In genomic region chr5:40813698-40814281, GRCh38 we compare ENCODE assay signal across 23 cellular contexts. TPM values are rescaled to one million over a fixed set of nuclear protein-coding genes. Genes with fewer than 3 reads are reported as not detected.
A peak's percentile ranks its signal among the peaks of the same experiment; 100 is the strongest.
DNase-seq lines count a peak whose midpoint lies in the region; ATAC-seq and TF ChIP-seq lines count a peak whose summit lies in the region.
"Had no signal": no experiment of that assay in that cellular context is flagged by ENCODE, and none has a peak within 500 bp of the region (broad histone marks: within the 10 kb centered on the region; RNA-seq: fewer than 3 reads in every experiment).

No MANE protein-coding gene starts in this region.

- peak overlapping the region; percentile 35 for H3K27ac Mint-ChIP-seq in activated naive CD4-positive, alpha-beta T cell treated with anti-CD3 and anti-CD28 coated beads for 36 hours
- no peak overlapping the region for H3K27ac Mint-ChIP-seq in activated naive CD4-positive, alpha-beta T cell treated with anti-CD3 and anti-CD28 coated beads, Interleukin-2, amount 10 ng/mL, durations not matched to agents 7 days and 5 days
- peak overlapping the region; percentile 87 for H3K27ac Mint-ChIP-seq in activated T-cell treated with anti-CD3 and anti-CD28 coated beads, Interleukin-2, amount 50 U/mL, for 72 hours
- H3K27ac Mint-ChIP-seq: CD4-positive, CD25-positive, alpha-beta regulatory T cell; stimulated activated naive B cell treated with anti-CD40 and anti-IgM and Interleukin-4, amounts not matched to agents 10 μg/mL and 1 μg/mL and 100 μg/mL, for 72 hours had no signal

- no peaks in the 10 kb centered on the region for H3K27me3 ChIP-seq in HAP-1 (ENCODE audit: low read depth)
- H3K27me3 ChIP-seq: spleen, transverse colon had no signal

- no peak overlapping the region for H3K4me3 Mint-ChIP-seq in activated naive CD4-positive, alpha-beta T cell treated with anti-CD3 and anti-CD28 coated beads for 36 hours
- H3K4me3 Mint-ChIP-seq in activated naive CD4-positive, alpha-beta T cell treated with anti-CD3 and anti-CD28 coated beads, Interleukin-2, amount 10 ng/mL, durations not matched to agents 7 days and 5 days = no peak overlapping the region
- peak overlapping the region; percentile 65 to 75 for H3K4me3 Mint-ChIP-seq in activated T-cell treated with anti-CD3 and anti-CD28 coated beads, Interleukin-2, amount 50 U/mL, for 72 hours
- H3K4me3 Mint-ChIP-seq: CD4-positive, CD25-positive, alpha-beta regulatory T cell; IgD-negative memory B cell; stimulated activated naive B cell treated with anti-CD40 and anti-IgM and Interleukin-4, amounts not matched to agents 10 μg/mL and 1 μg/mL and 100 μg/mL, for 72 hours had no signal

- no peaks in the 10 kb centered on the region for H3K27me3 Mint-ChIP-seq in activated naive CD4-positive, alpha-beta T cell treated with anti-CD3 and anti-CD28 coated beads for 36 hours (ENCODE audit: low read depth)
- H3K27me3 Mint-ChIP-seq in activated naive CD4-positive, alpha-beta T cell treated with anti-CD3 and anti-CD28 coated beads, Interleukin-2, amount 10 ng/mL, durations not matched to agents 7 days and 5 days = no peaks in the 10 kb centered on the region
- H3K27me3 Mint-ChIP-seq in activated T-cell treated with anti-CD3 and anti-CD28 coated beads, Interleukin-2, amount 50 U/mL, for 72 hours (ENCODE audit: low read depth) = no peaks in the 10 kb centered on the region
- H3K27me3 Mint-ChIP-seq: CD4-positive, CD25-positive, alpha-beta regulatory T cell; IgD-negative memory B cell; stimulated activated naive B cell treated with anti-CD40 and anti-IgM and Interleukin-4, amounts not matched to agents 10 μg/mL and 1 μg/mL and 100 μg/mL, for 72 hours had no signal

- no peaks in the 10 kb centered on the region for H3K36me3 ChIP-seq in HAP-1 (replicated peaks)
- H3K36me3 ChIP-seq: spleen, transverse colon had no signal

- DNase-seq in activated naive CD4-positive, alpha-beta T cell treated with anti-CD3 and anti-CD28 coated beads for 36 hours = peak; percentile 50
- no peak for DNase-seq in activated naive CD4-positive, alpha-beta T cell treated with anti-CD3 and anti-CD28 coated beads, Interleukin-2, amount 10 ng/mL, durations not matched to agents 7 days and 5 days
- DNase-seq in KBM-7 (peak; percentile 48), HAP-1 (ENCODE audit: low spot score in 2 of 2) (no peak), dedifferentiated amniotic fluid mesenchymal stem cell (ENCODE audit: extremely low spot score) (no peak)
- DNase-seq in activated T-cell treated with anti-CD3 and anti-CD28 coated beads, Interleukin-2, amount 50 U/mL, for 72 hours = peak; percentile 66 to 67
- DNase-seq in stimulated activated CD4-positive, alpha-beta T cell treated with anti-CD3 and anti-CD28 coated beads, Interleukin-4, amount 100 ng/mL, for 24 hours = peak; percentile 51
- DNase-seq: CD4-positive, CD25-positive, alpha-beta regulatory T cell; DMS 273 treated with DMSO at 0.1 percent for 48 hours; effector CD4-positive, alpha-beta T cell; erythroblast; MM.1S; NCI-H146; NCI-H748 treated with DMSO at 0.1 percent for 48 hours; occipital lobe; retina; Right ventricle myocardium superior; spleen; stimulated activated naive B cell treated with anti-CD40 and anti-IgM and Interleukin-4, amounts not matched to agents 10 μg/mL and 1 μg/mL and 100 μg/mL, for 72 hours; transverse colon had no signal

- CTCF ChIA-PET in activated naive CD4-positive, alpha-beta T cell treated with anti-CD3 and anti-CD28 coated beads for 36 hours (lab: Charles Lee) = interaction anchor here (0.5 to 1.2 kb wide), 2 partner anchors 15 to 20 kb away, joined by 3 read pairs; partner anchors contain the start of gene PRKAA1
- CTCF ChIA-PET in activated naive CD4-positive, alpha-beta T cell treated with anti-CD3 and anti-CD28 coated beads, Interleukin-2, amount 10 ng/mL, durations not matched to agents 7 days and 5 days (lab: Charles Lee) = no interaction called here

- no peaks in the 10 kb centered on the region for H3K4me1 ChIP-seq in HAP-1
- H3K4me1 ChIP-seq: spleen, transverse colon had no signal

- ATAC-seq in activated T-cell treated with anti-CD3 and anti-CD28 coated beads, Interleukin-2, amount 50 U/mL, for 72 hours (replicated peaks in 1 of 2) = peak; percentile 94 to 96
- ATAC-seq in SK-N-SH treated with all-trans-retinoic acid at 6 μM for 48 hours = no peak
- ATAC-seq: stimulated activated naive B cell treated with anti-CD40 and anti-IgM and Interleukin-4, amounts not matched to agents 10 μg/mL and 1 μg/mL and 100 μg/mL, for 72 hours had no signal

- H3K9me3 Mint-ChIP-seq in activated naive CD4-positive, alpha-beta T cell treated with anti-CD3 and anti-CD28 coated beads for 36 hours = no peaks in the 10 kb centered on the region
- no peaks in the 10 kb centered on the region for H3K9me3 Mint-ChIP-seq in activated naive CD4-positive, alpha-beta T cell treated with anti-CD3 and anti-CD28 coated beads, Interleukin-2, amount 10 ng/mL, durations not matched to agents 7 days and 5 days
- H3K9me3 Mint-ChIP-seq in activated T-cell treated with anti-CD3 and anti-CD28 coated beads, Interleukin-2, amount 50 U/mL, for 72 hours = no peaks in the 10 kb centered on the region
- H3K9me3 Mint-ChIP-seq: CD4-positive, CD25-positive, alpha-beta regulatory T cell; IgD-negative memory B cell; stimulated activated naive B cell treated with anti-CD40 and anti-IgM and Interleukin-4, amounts not matched to agents 10 μg/mL and 1 μg/mL and 100 μg/mL, for 72 hours had no signal

- intact Hi-C loops in activated naive CD4-positive, alpha-beta T cell treated with anti-CD3 and anti-CD28 coated beads for 36 hours (cut with micrococcal nuclease) = loop anchor here (1.0 kb wide), 1 partner anchor 19 kb away; no protein-coding TSS in a partner anchor

- H3K4me3 ChIP-seq in HAP-1 = no peak overlapping the region
- H3K4me3 ChIP-seq: lung, spleen, transverse colon had no signal

- H3K36me3 Mint-ChIP-seq in activated naive CD4-positive, alpha-beta T cell treated with anti-CD3 and anti-CD28 coated beads for 36 hours (ENCODE audit: low read depth) = no peaks in the 10 kb centered on the region
- H3K36me3 Mint-ChIP-seq in activated naive CD4-positive, alpha-beta T cell treated with anti-CD3 and anti-CD28 coated beads, Interleukin-2, amount 10 ng/mL, durations not matched to agents 7 days and 5 days = no peaks in the 10 kb centered on the region
- H3K36me3 Mint-ChIP-seq in activated T-cell treated with anti-CD3 and anti-CD28 coated beads, Interleukin-2, amount 50 U/mL, for 72 hours (ENCODE audit: insufficient read depth in 2 of 2) = peaks cover 0 to 2% of the 10 kb centered on the region in 2 donors
- H3K36me3 Mint-ChIP-seq: CD4-positive, CD25-positive, alpha-beta regulatory T cell had no signal

- no peaks in the 10 kb centered on the region for H3K9me3 ChIP-seq in HAP-1
- H3K9me3 ChIP-seq: spleen, transverse colon had no signal

- in situ Hi-C loops in KBM-7 (cut with MboI; ENCODE audit: low pct_unique_long_range_greater_than_20kb, low sequenced_read_pairs) (no loop called here), HAP-1 (cut with MboI; ENCODE audit: low sequenced_read_pairs) (no loop called here)

- H3K4me1 Mint-ChIP-seq in activated naive CD4-positive, alpha-beta T cell treated with anti-CD3 and anti-CD28 coated beads for 36 hours (ENCODE audit: low read depth) = peaks cover 7% of the 10 kb centered on the region
- H3K4me1 Mint-ChIP-seq in activated naive CD4-positive, alpha-beta T cell treated with anti-CD3 and anti-CD28 coated beads, Interleukin-2, amount 10 ng/mL, durations not matched to agents 7 days and 5 days = peaks cover 4% of the 10 kb centered on the region
- H3K4me1 Mint-ChIP-seq in activated T-cell treated with anti-CD3 and anti-CD28 coated beads, Interleukin-2, amount 50 U/mL, for 72 hours (ENCODE audit: low read depth) = peaks cover 18% of the 10 kb centered on the region
- H3K4me1 Mint-ChIP-seq: CD4-positive, CD25-positive, alpha-beta regulatory T cell; IgD-negative memory B cell; stimulated activated naive B cell treated with anti-CD40 and anti-IgM and Interleukin-4, amounts not matched to agents 10 μg/mL and 1 μg/mL and 100 μg/mL, for 72 hours had no signal

TF ChIP-seq in SK-N-SH treated with all-trans-retinoic acid at 6 μM for 48 hours, 23 proteins besides CTCF, POLR2A, EP300 and RAD21:
- TF ChIP-seq ISL1 (CRISPR knock-in tag; IDR thresholded peaks at IDR 0.05) (no peak), ARNTL (CRISPR knock-in tag; IDR thresholded peaks at IDR 0.05; ENCODE audit: borderline replicate concordance, low read depth) (no peak), SNAI2 (CRISPR knock-in tag; IDR thresholded peaks at IDR 0.05) (no peak), TOX (CRISPR knock-in tag; IDR thresholded peaks at IDR 0.05; ENCODE audit: borderline replicate concordance) (no peak)

RNA-seq across cellular contexts. Expression of gene PRKAA1, which starts 15.6 kb away (rescaled TPM):
- 10 to 100 TPM; 52.6 to 58.6 TPM for total RNA-seq in activated naive CD4-positive, alpha-beta T cell treated with anti-CD3 and anti-CD28 coated beads for 36 hours
- total RNA-seq in activated T-cell treated with anti-CD3 and anti-CD28 coated beads, Interleukin-2, amount 50 U/mL, for 72 hours = 10 to 100 TPM; 62.7 to 69.1 TPM

RNA-seq across cellular contexts. Expression of gene RPL37, which starts 21.2 kb away (rescaled TPM):
- total RNA-seq in activated naive CD4-positive, alpha-beta T cell treated with anti-CD3 and anti-CD28 coated beads for 36 hours = 1,000 to 10,000 TPM; 2,148 to 2,239 TPM
- 1,000 to 10,000 TPM; 2,016 to 2,043 TPM for total RNA-seq in activated T-cell treated with anti-CD3 and anti-CD28 coated beads, Interleukin-2, amount 50 U/mL, for 72 hours

RNA-seq across cellular contexts. Expression of gene CARD6, which starts 27.4 kb away (rescaled TPM):
- total RNA-seq in activated naive CD4-positive, alpha-beta T cell treated with anti-CD3 and anti-CD28 coated beads for 36 hours = 1 to 10 TPM; 1.3 to 1.4 TPM
- 1 to 10 TPM in 1 of 2 donors, under 1 TPM in 1; 0.76 to 1.2 TPM for total RNA-seq in activated T-cell treated with anti-CD3 and anti-CD28 coated beads, Interleukin-2, amount 50 U/mL, for 72 hours

RNA-seq across cellular contexts. Expression of gene TTC33, which starts 58.0 kb away (rescaled TPM):
- 10 to 100 TPM; 24.4 to 27.4 TPM for total RNA-seq in activated naive CD4-positive, alpha-beta T cell treated with anti-CD3 and anti-CD28 coated beads for 36 hours
- total RNA-seq in activated T-cell treated with anti-CD3 and anti-CD28 coated beads, Interleukin-2, amount 50 U/mL, for 72 hours = 10 to 100 TPM; 29.4 to 33.5 TPM

Comparison
In these comparisons a context has a peak if more than half of its experiments do, and no peak if none do; other contexts are left out.
1. DNase-seq: peak in activated naive CD4-positive, alpha-beta T cell treated with anti-CD3 and anti-CD28 coated beads for 36 hours (single experiment), KBM-7 (single experiment), activated T-cell treated with anti-CD3 and anti-CD28 coated beads, Interleukin-2, amount 50 U/mL, for 72 hours (2 of 2) and stimulated activated CD4-positive, alpha-beta T cell treated with anti-CD3 and anti-CD28 coated beads, Interleukin-4, amount 100 ng/mL, for 24 hours (single experiment); none in activated naive CD4-positive, alpha-beta T cell treated with anti-CD3 and anti-CD28 coated beads, Interleukin-2, amount 10 ng/mL, durations not matched to agents 7 days and 5 days (single experiment), HAP-1 (0 of 2) and dedifferentiated amniotic fluid mesenchymal stem cell (single experiment).
2. H3K4me3 Mint-ChIP-seq: peak in activated T-cell treated with anti-CD3 and anti-CD28 coated beads, Interleukin-2, amount 50 U/mL, for 72 hours (2 of 2); none in activated naive CD4-positive, alpha-beta T cell treated with anti-CD3 and anti-CD28 coated beads for 36 hours (single experiment) and activated naive CD4-positive, alpha-beta T cell treated with anti-CD3 and anti-CD28 coated beads, Interleukin-2, amount 10 ng/mL, durations not matched to agents 7 days and 5 days (single experiment).